Comparison of ENCODE assay signal across 1 cellular context in the genomic region with DNA sequence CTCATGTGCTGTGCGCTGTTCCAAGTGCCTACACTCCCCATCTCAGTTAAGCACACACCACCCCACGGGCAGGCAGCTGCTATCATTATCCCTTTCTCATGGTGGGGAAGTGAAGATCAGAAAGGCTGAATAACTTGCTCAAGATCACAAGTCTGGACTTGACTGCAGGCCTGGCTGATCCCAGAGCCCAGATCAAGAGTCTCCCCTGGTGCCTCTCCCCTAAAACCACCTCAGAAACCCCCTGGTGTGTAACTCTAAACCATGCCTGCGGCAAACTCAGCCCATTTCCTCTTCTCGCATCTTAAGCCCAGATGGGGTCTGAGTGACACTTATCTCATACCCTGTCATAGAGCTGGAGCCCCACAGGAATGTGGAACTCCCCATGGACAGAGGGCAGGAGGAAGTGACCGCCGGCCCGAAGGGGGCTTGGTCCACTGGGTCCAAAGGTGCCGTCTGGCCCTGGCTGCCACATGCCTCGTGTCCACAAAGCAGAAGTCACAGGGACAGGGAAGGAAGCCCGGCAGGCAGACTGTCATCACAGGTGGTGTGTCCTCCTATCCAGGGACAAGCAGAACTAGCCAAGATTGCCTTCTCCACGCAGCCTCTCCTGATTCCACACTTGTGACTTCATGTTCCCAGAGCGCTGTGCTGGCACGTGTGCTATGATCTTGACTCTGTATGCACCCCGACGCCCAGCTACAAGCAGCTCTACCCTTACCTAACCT.
TF ChIP-seq lines count a peak whose summit lies in the region.

No MANE protein-coding gene starts in this region.

TF ChIP-seq in GM12878, 131 proteins besides CTCF, POLR2A, EP300 and RAD21 (continued from another document and continues in another):
- TF ChIP-seq TCF12 (IDR thresholded peaks at IDR 0.05; ENCODE audit: low read depth, low read length) = 0 out of 2 replicates have a peak, but pooled peaks have one; percentile 14
- no peak for TF ChIP-seq TBL1XR1 (IDR thresholded peaks at IDR 0.05; ENCODE audit: low read depth, low read length)
- TF ChIP-seq RBBP5 (conservative IDR thresholded peaks at IDR 0.05) = no peak
- no peak for TF ChIP-seq SUPT20H (IDR thresholded peaks at IDR 0.05; ENCODE audit: borderline replicate concordance, control insufficient read depth, low read depth, low read length)
- TF ChIP-seq SP1 (IDR thresholded peaks at IDR 0.05; ENCODE audit: low read depth, low read length) = peak; percentile 7
- TF ChIP-seq ZBED1 (IDR thresholded peaks at IDR 0.05; ENCODE audit: borderline replicate concordance) = no peak; the same call in 1 of the 2 replicates
- TF ChIP-seq BRCA1 (IDR thresholded peaks at IDR 0.05; ENCODE audit: low read depth, low read length) = no peak
- no peak for TF ChIP-seq KDM1A (IDR thresholded peaks at IDR 0.05; ENCODE audit: borderline replicate concordance)
- 0 out of 2 replicates have a peak, but pooled peaks have one; percentile 53 for TF ChIP-seq BMI1 (IDR thresholded peaks at IDR 0.05; ENCODE audit: borderline replicate concordance)
- no peak for TF ChIP-seq PAX8 (IDR thresholded peaks at IDR 0.05)
- no peak for TF ChIP-seq NFXL1 (IDR thresholded peaks at IDR 0.05; ENCODE audit: borderline replicate concordance)
- peak; percentile 77 for TF ChIP-seq SMARCA5 (IDR thresholded peaks at IDR 0.05)
- peak; percentile 95 for TF ChIP-seq GATAD2B (conservative IDR thresholded peaks at IDR 0.05; ENCODE audit: low read depth)
- peak; percentile 56; the same call in 1 of the 2 replicates for TF ChIP-seq YY1 (IDR thresholded peaks at IDR 0.05; ENCODE audit: low read depth, low read length)
- peak; percentile 94 to 96 for TF ChIP-seq IKZF2 (IDR thresholded peaks at IDR 0.05)
- TF ChIP-seq DPF2 (IDR thresholded peaks at IDR 0.05) = peak; percentile 96
- peak in 1 of 2 experiments; percentile 43; a peak in 1 of 4 replicates for TF ChIP-seq BHLHE40 (IDR thresholded peaks at IDR 0.05; ENCODE audit: borderline replicate concordance in 1 of 2, low read depth in 2 of 2, low read length in 1 of 2)
- TF ChIP-seq BACH1 (IDR thresholded peaks at IDR 0.05; ENCODE audit: borderline replicate concordance) = no peak
- no peak for TF ChIP-seq RCOR1 (conservative IDR thresholded peaks at IDR 0.05; ENCODE audit: low read depth, low read length)
- TF ChIP-seq MEF2B (IDR thresholded peaks at IDR 0.05; ENCODE audit: partially characterized antibody, poor library complexity, severe bottlenecking) = peak; percentile 84
- peak; percentile 78 for TF ChIP-seq MTA2 (IDR thresholded peaks at IDR 0.05; ENCODE audit: low read depth)
- TF ChIP-seq MYB (IDR thresholded peaks at IDR 0.05; ENCODE audit: borderline replicate concordance, low read depth, low read length) = no peak
- TF ChIP-seq CHD1 (IDR thresholded peaks at IDR 0.05; ENCODE audit: low read depth, low read length) = 0 out of 2 replicates have a peak, but pooled peaks have one; percentile 42
- TF ChIP-seq SUZ12 (IDR thresholded peaks at IDR 0.05; ENCODE audit: unreplicated experiment) = no peak
- TF ChIP-seq, protein P1, sequence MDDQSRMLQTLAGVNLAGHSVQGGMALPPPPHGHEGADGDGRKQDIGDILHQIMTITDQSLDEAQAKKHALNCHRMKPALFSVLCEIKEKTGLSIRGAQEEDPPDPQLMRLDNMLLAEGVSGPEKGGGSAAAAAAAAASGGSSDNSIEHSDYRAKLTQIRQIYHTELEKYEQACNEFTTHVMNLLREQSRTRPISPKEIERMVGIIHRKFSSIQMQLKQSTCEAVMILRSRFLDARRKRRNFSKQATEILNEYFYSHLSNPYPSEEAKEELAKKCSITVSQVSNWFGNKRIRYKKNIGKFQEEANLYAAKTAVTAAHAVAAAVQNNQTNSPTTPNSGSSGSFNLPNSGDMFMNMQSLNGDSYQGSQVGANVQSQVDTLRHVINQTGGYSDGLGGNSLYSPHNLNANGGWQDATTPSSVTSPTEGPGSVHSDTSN (IDR thresholded peaks at IDR 0.05; ENCODE audit: insufficient replicate concordance, low read depth, low read length) = peak; percentile 80
- TF ChIP-seq ZZZ3 (IDR thresholded peaks at IDR 0.05; ENCODE audit: control insufficient read depth, insufficient read length, low read depth) = no peak
- peak; percentile 66; the same call in 1 of the 2 replicates for TF ChIP-seq NBN (IDR thresholded peaks at IDR 0.05)
- TF ChIP-seq SREBF1 (IDR thresholded peaks at IDR 0.05; ENCODE audit: low read length) = no peak
- TF ChIP-seq FOXM1 (IDR thresholded peaks at IDR 0.05; ENCODE audit: low read depth, low read length) = peak; percentile 73; the same call in 1 of the 2 replicates
- no peak for TF ChIP-seq CBX3 (IDR thresholded peaks at IDR 0.05; ENCODE audit: borderline replicate concordance, low read depth)
- no peak for TF ChIP-seq SIX5 (IDR thresholded peaks at IDR 0.05; ENCODE audit: low read depth, low read length, severe bottlenecking)
- TF ChIP-seq SRF (IDR thresholded peaks at IDR 0.05; ENCODE audit: low read depth in 2 of 2, low read length in 2 of 2) = 0 out of 4 replicates have a peak, but pooled peaks of 1 of the 2 experiments have one; percentile 69
- TF ChIP-seq ZSCAN29 (IDR thresholded peaks at IDR 0.05) = no peak
- TF ChIP-seq SIN3A (IDR thresholded peaks at IDR 0.05; ENCODE audit: low read depth, low read length) = no peak
- no peak for TF ChIP-seq ATF3 (IDR thresholded peaks at IDR 0.05; ENCODE audit: borderline replicate concordance, extremely low read depth, low read depth, low read length)
- no peak for TF ChIP-seq RFX5 (IDR thresholded peaks at IDR 0.05; ENCODE audit: low read depth, low read length)
- TF ChIP-seq, protein P2, sequence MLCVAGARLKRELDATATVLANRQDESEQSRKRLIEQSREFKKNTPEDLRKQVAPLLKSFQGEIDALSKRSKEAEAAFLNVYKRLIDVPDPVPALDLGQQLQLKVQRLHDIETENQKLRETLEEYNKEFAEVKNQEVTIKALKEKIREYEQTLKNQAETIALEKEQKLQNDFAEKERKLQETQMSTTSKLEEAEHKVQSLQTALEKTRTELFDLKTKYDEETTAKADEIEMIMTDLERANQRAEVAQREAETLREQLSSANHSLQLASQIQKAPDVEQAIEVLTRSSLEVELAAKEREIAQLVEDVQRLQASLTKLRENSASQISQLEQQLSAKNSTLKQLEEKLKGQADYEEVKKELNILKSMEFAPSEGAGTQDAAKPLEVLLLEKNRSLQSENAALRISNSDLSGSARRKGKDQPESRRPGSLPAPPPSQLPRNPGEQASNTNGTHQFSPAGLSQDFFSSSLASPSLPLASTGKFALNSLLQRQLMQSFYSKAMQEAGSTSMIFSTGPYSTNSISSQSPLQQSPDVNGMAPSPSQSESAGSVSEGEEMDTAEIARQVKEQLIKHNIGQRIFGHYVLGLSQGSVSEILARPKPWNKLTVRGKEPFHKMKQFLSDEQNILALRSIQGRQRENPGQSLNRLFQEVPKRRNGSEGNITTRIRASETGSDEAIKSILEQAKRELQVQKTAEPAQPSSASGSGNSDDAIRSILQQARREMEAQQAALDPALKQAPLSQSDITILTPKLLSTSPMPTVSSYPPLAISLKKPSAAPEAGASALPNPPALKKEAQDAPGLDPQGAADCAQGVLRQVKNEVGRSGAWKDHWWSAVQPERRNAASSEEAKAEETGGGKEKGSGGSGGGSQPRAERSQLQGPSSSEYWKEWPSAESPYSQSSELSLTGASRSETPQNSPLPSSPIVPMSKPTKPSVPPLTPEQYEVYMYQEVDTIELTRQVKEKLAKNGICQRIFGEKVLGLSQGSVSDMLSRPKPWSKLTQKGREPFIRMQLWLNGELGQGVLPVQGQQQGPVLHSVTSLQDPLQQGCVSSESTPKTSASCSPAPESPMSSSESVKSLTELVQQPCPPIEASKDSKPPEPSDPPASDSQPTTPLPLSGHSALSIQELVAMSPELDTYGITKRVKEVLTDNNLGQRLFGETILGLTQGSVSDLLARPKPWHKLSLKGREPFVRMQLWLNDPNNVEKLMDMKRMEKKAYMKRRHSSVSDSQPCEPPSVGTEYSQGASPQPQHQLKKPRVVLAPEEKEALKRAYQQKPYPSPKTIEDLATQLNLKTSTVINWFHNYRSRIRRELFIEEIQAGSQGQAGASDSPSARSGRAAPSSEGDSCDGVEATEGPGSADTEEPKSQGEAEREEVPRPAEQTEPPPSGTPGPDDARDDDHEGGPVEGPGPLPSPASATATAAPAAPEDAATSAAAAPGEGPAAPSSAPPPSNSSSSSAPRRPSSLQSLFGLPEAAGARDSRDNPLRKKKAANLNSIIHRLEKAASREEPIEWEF (IDR thresholded peaks at IDR 0.05; ENCODE audit: insufficient replicate concordance, low read depth, low read length) = no peak
- no peak for TF ChIP-seq MAX (IDR thresholded peaks at IDR 0.05; ENCODE audit: low read depth, low read length)
- no peak for TF ChIP-seq IRF3 (IDR thresholded peaks at IDR 0.05)
- no peak for TF ChIP-seq KLF5 (IDR thresholded peaks at IDR 0.05; ENCODE audit: partially characterized antibody)
- TF ChIP-seq NFIC (IDR thresholded peaks at IDR 0.05; ENCODE audit: low read depth, low read length) = peak; percentile 83
- peak; percentile 48; the same call in 1 of the 2 replicates for TF ChIP-seq CREB1 (IDR thresholded peaks at IDR 0.05; ENCODE audit: low read depth)
- no peak for TF ChIP-seq MYC (IDR thresholded peaks at IDR 0.05; ENCODE audit: insufficient read depth, insufficient read length, insufficient replicate concordance, low read length, severe bottlenecking)
- no peak for TF ChIP-seq IRF5 (IDR thresholded peaks at IDR 0.05; ENCODE audit: borderline replicate concordance)
- TF ChIP-seq ATF2 (IDR thresholded peaks at IDR 0.05; ENCODE audit: low read length) = peak; percentile 50; the same call in 1 of the 2 replicates
- TF ChIP-seq E2F4 (IDR thresholded peaks at IDR 0.05; ENCODE audit: low read depth, low read length) = no peak
- TF ChIP-seq TARDBP (IDR thresholded peaks at IDR 0.05; ENCODE audit: borderline replicate concordance) = no peak; the same call in 1 of the 2 replicates
- TF ChIP-seq PML (IDR thresholded peaks at IDR 0.05; ENCODE audit: low read length) = no peak; the same call in none of the 2 replicates
- no peak for TF ChIP-seq SMC3 (IDR thresholded peaks at IDR 0.05; ENCODE audit: borderline replicate concordance, low read length)
- TF ChIP-seq PKNOX1 (IDR thresholded peaks at IDR 0.05) = peak; percentile 94
- 0 out of 2 replicates have a peak, but pooled peaks have one; percentile 28 for TF ChIP-seq CREM (IDR thresholded peaks at IDR 0.05; ENCODE audit: low read depth)
- no peak for TF ChIP-seq ASH2L (IDR thresholded peaks at IDR 0.05; ENCODE audit: borderline replicate concordance, low read depth)
- TF ChIP-seq BCL11A (IDR thresholded peaks at IDR 0.05; ENCODE audit: low read depth, low read length) = no peak
- TF ChIP-seq SMAD1 (IDR thresholded peaks at IDR 0.05; ENCODE audit: low read depth, partially characterized antibody) = no peak
- TF ChIP-seq FOS (IDR thresholded peaks at IDR 0.05; ENCODE audit: borderline replicate concordance, extremely low read depth, insufficient read length) = no peak
- no peak for TF ChIP-seq EGR1 (IDR thresholded peaks at IDR 0.05; ENCODE audit: borderline replicate concordance in 1 of 2, low read depth in 2 of 2, low read length in 2 of 2)
